1 cellular context compared by ENCODE assay signal in the genomic region with DNA sequence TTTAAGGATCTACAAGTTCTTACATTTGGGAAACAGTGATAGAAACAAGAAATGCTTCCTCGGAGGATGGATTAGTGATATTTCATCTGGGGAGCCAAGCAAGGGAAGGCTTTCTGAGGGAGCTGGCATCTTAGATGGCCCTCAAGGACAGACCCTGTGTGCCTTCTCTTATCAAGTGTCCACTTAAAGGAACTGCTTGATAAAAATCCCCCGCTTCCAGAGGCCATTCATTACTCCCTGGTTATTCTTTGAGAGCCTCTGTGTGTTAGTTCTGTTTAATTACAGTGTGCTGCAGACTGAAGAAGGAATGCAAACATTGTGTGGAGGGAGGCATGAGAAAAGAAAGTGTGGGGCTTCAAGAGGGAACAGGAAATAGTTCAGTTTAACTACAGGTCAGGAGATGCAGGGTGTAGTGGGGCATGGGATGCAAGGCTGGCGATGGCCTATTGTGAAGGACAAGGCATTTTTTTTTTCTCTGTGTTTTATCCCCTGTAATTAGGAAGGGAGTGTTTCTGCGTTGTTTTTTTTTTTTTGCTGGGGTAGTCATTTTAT.
A peak's percentile ranks its signal among the peaks of the same experiment; 100 is the strongest.
TF ChIP-seq lines count a peak whose summit lies in the region.

No MANE protein-coding gene starts in this region.

TF ChIP-seq in K562, 482 proteins besides CTCF, POLR2A, EP300 and RAD21 (continued from another document):
- TF ChIP-seq, protein P1, sequence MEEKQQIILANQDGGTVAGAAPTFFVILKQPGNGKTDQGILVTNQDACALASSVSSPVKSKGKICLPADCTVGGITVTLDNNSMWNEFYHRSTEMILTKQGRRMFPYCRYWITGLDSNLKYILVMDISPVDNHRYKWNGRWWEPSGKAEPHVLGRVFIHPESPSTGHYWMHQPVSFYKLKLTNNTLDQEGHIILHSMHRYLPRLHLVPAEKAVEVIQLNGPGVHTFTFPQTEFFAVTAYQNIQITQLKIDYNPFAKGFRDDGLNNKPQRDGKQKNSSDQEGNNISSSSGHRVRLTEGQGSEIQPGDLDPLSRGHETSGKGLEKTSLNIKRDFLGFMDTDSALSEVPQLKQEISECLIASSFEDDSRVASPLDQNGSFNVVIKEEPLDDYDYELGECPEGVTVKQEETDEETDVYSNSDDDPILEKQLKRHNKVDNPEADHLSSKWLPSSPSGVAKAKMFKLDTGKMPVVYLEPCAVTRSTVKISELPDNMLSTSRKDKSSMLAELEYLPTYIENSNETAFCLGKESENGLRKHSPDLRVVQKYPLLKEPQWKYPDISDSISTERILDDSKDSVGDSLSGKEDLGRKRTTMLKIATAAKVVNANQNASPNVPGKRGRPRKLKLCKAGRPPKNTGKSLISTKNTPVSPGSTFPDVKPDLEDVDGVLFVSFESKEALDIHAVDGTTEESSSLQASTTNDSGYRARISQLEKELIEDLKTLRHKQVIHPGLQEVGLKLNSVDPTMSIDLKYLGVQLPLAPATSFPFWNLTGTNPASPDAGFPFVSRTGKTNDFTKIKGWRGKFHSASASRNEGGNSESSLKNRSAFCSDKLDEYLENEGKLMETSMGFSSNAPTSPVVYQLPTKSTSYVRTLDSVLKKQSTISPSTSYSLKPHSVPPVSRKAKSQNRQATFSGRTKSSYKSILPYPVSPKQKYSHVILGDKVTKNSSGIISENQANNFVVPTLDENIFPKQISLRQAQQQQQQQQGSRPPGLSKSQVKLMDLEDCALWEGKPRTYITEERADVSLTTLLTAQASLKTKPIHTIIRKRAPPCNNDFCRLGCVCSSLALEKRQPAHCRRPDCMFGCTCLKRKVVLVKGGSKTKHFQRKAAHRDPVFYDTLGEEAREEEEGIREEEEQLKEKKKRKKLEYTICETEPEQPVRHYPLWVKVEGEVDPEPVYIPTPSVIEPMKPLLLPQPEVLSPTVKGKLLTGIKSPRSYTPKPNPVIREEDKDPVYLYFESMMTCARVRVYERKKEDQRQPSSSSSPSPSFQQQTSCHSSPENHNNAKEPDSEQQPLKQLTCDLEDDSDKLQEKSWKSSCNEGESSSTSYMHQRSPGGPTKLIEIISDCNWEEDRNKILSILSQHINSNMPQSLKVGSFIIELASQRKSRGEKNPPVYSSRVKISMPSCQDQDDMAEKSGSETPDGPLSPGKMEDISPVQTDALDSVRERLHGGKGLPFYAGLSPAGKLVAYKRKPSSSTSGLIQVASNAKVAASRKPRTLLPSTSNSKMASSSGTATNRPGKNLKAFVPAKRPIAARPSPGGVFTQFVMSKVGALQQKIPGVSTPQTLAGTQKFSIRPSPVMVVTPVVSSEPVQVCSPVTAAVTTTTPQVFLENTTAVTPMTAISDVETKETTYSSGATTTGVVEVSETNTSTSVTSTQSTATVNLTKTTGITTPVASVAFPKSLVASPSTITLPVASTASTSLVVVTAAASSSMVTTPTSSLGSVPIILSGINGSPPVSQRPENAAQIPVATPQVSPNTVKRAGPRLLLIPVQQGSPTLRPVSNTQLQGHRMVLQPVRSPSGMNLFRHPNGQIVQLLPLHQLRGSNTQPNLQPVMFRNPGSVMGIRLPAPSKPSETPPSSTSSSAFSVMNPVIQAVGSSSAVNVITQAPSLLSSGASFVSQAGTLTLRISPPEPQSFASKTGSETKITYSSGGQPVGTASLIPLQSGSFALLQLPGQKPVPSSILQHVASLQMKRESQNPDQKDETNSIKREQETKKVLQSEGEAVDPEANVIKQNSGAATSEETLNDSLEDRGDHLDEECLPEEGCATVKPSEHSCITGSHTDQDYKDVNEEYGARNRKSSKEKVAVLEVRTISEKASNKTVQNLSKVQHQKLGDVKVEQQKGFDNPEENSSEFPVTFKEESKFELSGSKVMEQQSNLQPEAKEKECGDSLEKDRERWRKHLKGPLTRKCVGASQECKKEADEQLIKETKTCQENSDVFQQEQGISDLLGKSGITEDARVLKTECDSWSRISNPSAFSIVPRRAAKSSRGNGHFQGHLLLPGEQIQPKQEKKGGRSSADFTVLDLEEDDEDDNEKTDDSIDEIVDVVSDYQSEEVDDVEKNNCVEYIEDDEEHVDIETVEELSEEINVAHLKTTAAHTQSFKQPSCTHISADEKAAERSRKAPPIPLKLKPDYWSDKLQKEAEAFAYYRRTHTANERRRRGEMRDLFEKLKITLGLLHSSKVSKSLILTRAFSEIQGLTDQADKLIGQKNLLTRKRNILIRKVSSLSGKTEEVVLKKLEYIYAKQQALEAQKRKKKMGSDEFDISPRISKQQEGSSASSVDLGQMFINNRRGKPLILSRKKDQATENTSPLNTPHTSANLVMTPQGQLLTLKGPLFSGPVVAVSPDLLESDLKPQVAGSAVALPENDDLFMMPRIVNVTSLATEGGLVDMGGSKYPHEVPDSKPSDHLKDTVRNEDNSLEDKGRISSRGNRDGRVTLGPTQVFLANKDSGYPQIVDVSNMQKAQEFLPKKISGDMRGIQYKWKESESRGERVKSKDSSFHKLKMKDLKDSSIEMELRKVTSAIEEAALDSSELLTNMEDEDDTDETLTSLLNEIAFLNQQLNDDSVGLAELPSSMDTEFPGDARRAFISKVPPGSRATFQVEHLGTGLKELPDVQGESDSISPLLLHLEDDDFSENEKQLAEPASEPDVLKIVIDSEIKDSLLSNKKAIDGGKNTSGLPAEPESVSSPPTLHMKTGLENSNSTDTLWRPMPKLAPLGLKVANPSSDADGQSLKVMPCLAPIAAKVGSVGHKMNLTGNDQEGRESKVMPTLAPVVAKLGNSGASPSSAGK (IDR thresholded peaks at IDR 0.05), result no peak
- TF ChIP-seq ZNF764 (CRISPR knock-in tag; IDR thresholded peaks at IDR 0.05; ENCODE audit: low read depth) (no peak), EP400 (IDR thresholded peaks at IDR 0.05) (no peak), ZNF316 (IDR thresholded peaks at IDR 0.05) (peak; percentile 46; the same call in 1 of the 2 replicates)
- TF ChIP-seq, protein P2, sequence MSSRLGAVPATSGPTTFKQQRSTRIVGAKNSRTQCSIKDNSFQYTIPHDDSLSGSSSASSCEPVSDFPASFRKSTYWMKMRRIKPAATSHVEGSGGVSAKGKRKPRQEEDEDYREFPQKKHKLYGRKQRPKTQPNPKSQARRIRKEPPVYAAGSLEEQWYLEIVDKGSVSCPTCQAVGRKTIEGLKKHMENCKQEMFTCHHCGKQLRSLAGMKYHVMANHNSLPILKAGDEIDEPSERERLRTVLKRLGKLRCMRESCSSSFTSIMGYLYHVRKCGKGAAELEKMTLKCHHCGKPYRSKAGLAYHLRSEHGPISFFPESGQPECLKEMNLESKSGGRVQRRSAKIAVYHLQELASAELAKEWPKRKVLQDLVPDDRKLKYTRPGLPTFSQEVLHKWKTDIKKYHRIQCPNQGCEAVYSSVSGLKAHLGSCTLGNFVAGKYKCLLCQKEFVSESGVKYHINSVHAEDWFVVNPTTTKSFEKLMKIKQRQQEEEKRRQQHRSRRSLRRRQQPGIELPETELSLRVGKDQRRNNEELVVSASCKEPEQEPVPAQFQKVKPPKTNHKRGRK (tag; IDR thresholded peaks at IDR 0.05), result no peak
